Comparison of ENCODE assay signal across 10 cellular contexts in genomic region chr2:64700133-64700809, GRCh38. TPM values are rescaled to one million over a fixed set of nuclear protein-coding genes. Genes with fewer than 3 reads are reported as not detected.
DNase-seq lines count a peak whose midpoint lies in the region; ATAC-seq and TF ChIP-seq lines count a peak whose summit lies in the region.
"Had no signal": no experiment of that assay in that cellular context is flagged by ENCODE, and none has a peak within 500 bp of the region (broad histone marks: within the 10 kb centered on the region; RNA-seq: fewer than 3 reads in every experiment).

No MANE protein-coding gene starts in this region.

- intact Hi-C loops in naive thymus-derived CD4-positive, alpha-beta T cell (cut with micrococcal nuclease): loop anchor here in 1 of 2 donors (1.0 kb wide), 1 partner anchor 51 kb away; no protein-coding TSS in a partner anchor

- no peaks in the 10 kb centered on the region for H3K27me3 ChIP-seq in naive thymus-derived CD4-positive, alpha-beta T cell (ENCODE audit: control insufficient read depth in 2 of 2, insufficient read depth in 2 of 2, low read length in 2 of 2)
- no peaks in the 10 kb centered on the region for H3K27me3 ChIP-seq in SJCRH30
- H3K27me3 ChIP-seq: Peyer's patch had no signal

- no peaks in the 10 kb centered on the region for H3K36me3 ChIP-seq in naive thymus-derived CD4-positive, alpha-beta T cell (ENCODE audit: control insufficient read depth in 2 of 3, insufficient read depth in 3 of 3, low read length in 3 of 3)
- H3K36me3 ChIP-seq in SJCRH30: no peaks in the 10 kb centered on the region
- H3K36me3 ChIP-seq: Peyer's patch had no signal

- peak overlapping the region; percentile 90 for H3K27ac Mint-ChIP-seq in HFFc6
- no peak overlapping the region for H3K27ac Mint-ChIP-seq in T-helper 17 cell
- H3K27ac Mint-ChIP-seq in naive thymus-derived CD4-positive, alpha-beta T cell: peak overlapping the region in 4 of 9 donors; percentile 9 to 82 (median 32)

- CTCF ChIA-PET in naive thymus-derived CD4-positive, alpha-beta T cell (lab: Charles Lee): no interaction called here

- no peak for TF ChIP-seq CTCF in HFFc6 (IDR thresholded peaks at IDR 0.05)

- H3K4me3 ChIP-seq in naive thymus-derived CD4-positive, alpha-beta T cell (ENCODE audit: low read length): no peak overlapping the region
- H3K4me3 ChIP-seq in SJCRH30: no peak overlapping the region
- H3K4me3 ChIP-seq: Peyer's patch had no signal

- peak; percentile 8 for DNase-seq in HFFc6
- no peak for DNase-seq in T-helper 17 cell
- DNase-seq in naive thymus-derived CD4-positive, alpha-beta T cell: no peak
- no peak for DNase-seq in retina
- no peak for DNase-seq in SJCRH30
- DNase-seq: KBM-7 had no signal

- POLR2A ChIA-PET in naive thymus-derived CD4-positive, alpha-beta T cell (lab: Charles Lee): no interaction called here

- H3K4me3 Mint-ChIP-seq in HFFc6 (no peak overlapping the region), T-helper 17 cell (peak overlapping the region; percentile 15)
- H3K4me3 Mint-ChIP-seq in naive thymus-derived CD4-positive, alpha-beta T cell: peak overlapping the region in 1 of 10 donors; percentile 60

- H3K27ac ChIP-seq in naive thymus-derived CD4-positive, alpha-beta T cell (ENCODE audit: low read depth, low read length): no peak overlapping the region
- H3K27ac ChIP-seq in SJCRH30: no peak overlapping the region
- H3K27ac ChIP-seq: parathyroid adenoma, Peyer's patch had no signal

- H3K4me1 Mint-ChIP-seq in HFFc6 (ENCODE audit: low read depth) (peaks cover 59% of the 10 kb centered on the region), T-helper 17 cell (peaks cover 26% of the 10 kb centered on the region)
- H3K4me1 Mint-ChIP-seq in naive thymus-derived CD4-positive, alpha-beta T cell: peaks cover 21 to 59% (median 41%) of the 10 kb centered on the region in 7 donors

- H3K27me3 Mint-ChIP-seq in HFFc6 (ENCODE audit: insufficient read depth) (no peaks in the 10 kb centered on the region; the same call in 1 of the 2 replicates), T-helper 17 cell (no peaks in the 10 kb centered on the region)
- no peaks in the 10 kb centered on the region for H3K27me3 Mint-ChIP-seq in naive thymus-derived CD4-positive, alpha-beta T cell

- ATAC-seq in GM18511 (IDR thresholded peaks at IDR 0.05; ENCODE audit: unreplicated experiment) (peak; percentile 43), T-helper 17 cell (peak; percentile 35), GM21526 (IDR thresholded peaks at IDR 0.05; ENCODE audit: low FRiP score, unreplicated experiment) (no peak)
- ATAC-seq in naive thymus-derived CD4-positive, alpha-beta T cell: peak; percentile 58

- H3K9me3 ChIP-seq in T-helper 17 cell (ENCODE audit: control insufficient read depth, low read length, poor library complexity, severe bottlenecking): no peaks in the 10 kb centered on the region
- H3K9me3 ChIP-seq in naive thymus-derived CD4-positive, alpha-beta T cell (ENCODE audit: control insufficient read depth in 2 of 3, low read length in 3 of 3): no peaks in the 10 kb centered on the region
- no peaks in the 10 kb centered on the region for H3K9me3 ChIP-seq in SJCRH30 (replicated peaks)
- H3K9me3 ChIP-seq: Peyer's patch had no signal

- H3K9me3 Mint-ChIP-seq in HFFc6: no peaks in the 10 kb centered on the region
- H3K9me3 Mint-ChIP-seq in naive thymus-derived CD4-positive, alpha-beta T cell: peaks cover 0 to 4% (median 0%) of the 10 kb centered on the region in 11 donors

- H3K4me1 ChIP-seq in naive thymus-derived CD4-positive, alpha-beta T cell (ENCODE audit: control insufficient read depth in 2 of 2, insufficient read depth in 2 of 2, low read length in 2 of 2): peaks cover 7 to 12% of the 10 kb centered on the region in 2 donors
- H3K4me1 ChIP-seq in SJCRH30: peaks cover 31% of the 10 kb centered on the region

- peaks cover 5% of the 10 kb centered on the region for H3K36me3 Mint-ChIP-seq in HFFc6 (ENCODE audit: low read depth)
- peaks cover 2% of the 10 kb centered on the region for H3K36me3 Mint-ChIP-seq in T-helper 17 cell (ENCODE audit: low read depth)
- H3K36me3 Mint-ChIP-seq in naive thymus-derived CD4-positive, alpha-beta T cell: peaks cover 0 to 36% (median 4%) of the 10 kb centered on the region in 5 donors

RNA-seq across cellular contexts. Expression of gene SERTAD2, which starts 46.6 kb away (rescaled TPM):
- 10 to 100 TPM; 22.2 to 33.9 (median 29.1) TPM for total RNA-seq in HFFc6 (2021; fragmentation: NEBNext Ultra II Directional; extraction: Animal tissue kit (Norgen Biotek cat#: 25700))
- total RNA-seq in T-helper 17 cell: 10 to 100 TPM; 26.4 to 31.1 TPM
- total RNA-seq in naive thymus-derived CD4-positive, alpha-beta T cell: 10 to 100 TPM; 34.3 to 43.8 (median 40.1) TPM
- polyA plus RNA-seq in naive thymus-derived CD4-positive, alpha-beta T cell: 1 to 10 TPM; 5.2 to 6.9 TPM
- 30.9 and 34.7 TPM in 2 replicates for total RNA-seq in SJCRH30 (2014; rRNA removed; shearing (Covaris generic))
